Comparison of ENCODE assay signal across 8 cellular contexts in the genomic region with DNA sequence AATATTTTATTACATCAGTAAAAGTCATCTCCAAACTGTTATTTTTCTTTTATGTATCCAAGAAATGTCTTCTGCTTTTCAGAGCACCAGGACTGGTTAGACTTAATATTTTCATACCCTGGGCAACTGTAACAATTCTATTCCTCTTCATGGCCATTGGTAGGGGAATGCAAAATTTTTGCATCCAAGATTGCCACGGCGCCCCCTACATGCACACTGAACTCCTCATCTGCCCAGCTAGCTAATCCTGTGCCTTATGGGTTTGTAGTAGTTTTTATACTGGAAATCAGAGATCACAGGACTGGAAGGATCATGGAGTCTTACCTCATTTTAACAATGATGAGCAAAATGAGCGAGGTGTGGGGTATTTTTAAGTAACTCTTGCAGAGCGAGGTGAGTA.
DNase-seq lines count a peak whose midpoint lies in the region; ATAC-seq and TF ChIP-seq lines count a peak whose summit lies in the region.

No MANE protein-coding gene starts in this region.

- H3K27ac Mint-ChIP-seq in nephron progenitor cell: no peak overlapping the region

- no peak for TF ChIP-seq POLR2A in erythroblast (IDR thresholded peaks at IDR 0.05; ENCODE audit: low read length)

- peaks cover 28% of the 10 kb centered on the region for H3K36me3 Mint-ChIP-seq in nephron progenitor cell (ENCODE audit: low read depth)

- ATAC-seq in GM21528 (IDR thresholded peaks at IDR 0.05; ENCODE audit: low FRiP score, unreplicated experiment): no peak

- H3K4me1 Mint-ChIP-seq in nephron progenitor cell: peaks cover 36% of the 10 kb centered on the region

- DNase-seq in activated gamma-delta T cell treated with Interleukin-2 at 50 U/mL for 16 hours: peak; percentile 39
- DNase-seq in activated gamma-delta T cell (lab: John Stamatoyannopoulos, UW): no peak
- peak; percentile 51 to 61 for DNase-seq in activated CD4-positive, alpha-beta T cell treated with anti-CD3 and anti-CD28 coated beads for 4 hours
- peak; percentile 32 to 47 for DNase-seq in erythroblast (lab: John Stamatoyannopoulos, UW)
- DNase-seq in stimulated activated CD4-positive, alpha-beta T cell treated with anti-CD3 and anti-CD28 coated beads, Interleukin-4, amount 100 ng/mL, for 24 hours: peak; percentile 44
- DNase-seq in nephron progenitor cell: no peak
- no peak for DNase-seq in ecto neural progenitor cell (ENCODE audit: low spot score)

- no peak for TF ChIP-seq CTCF in nephron progenitor cell (IDR thresholded peaks at IDR 0.05)

- H3K9me3 Mint-ChIP-seq in nephron progenitor cell: no peaks in the 10 kb centered on the region

- H3K27me3 Mint-ChIP-seq in nephron progenitor cell (ENCODE audit: low read depth, poor library complexity): peaks cover 3% of the 10 kb centered on the region

- H3K4me3 Mint-ChIP-seq in nephron progenitor cell: no peak overlapping the region

Comparison
In these comparisons a context has a peak if more than half of its experiments do, and no peak if none do; other contexts are left out.
1. DNase-seq: peak in activated gamma-delta T cell treated with Interleukin-2 at 50 U/mL for 16 hours (single experiment), activated CD4-positive, alpha-beta T cell treated with anti-CD3 and anti-CD28 coated beads for 4 hours (2 of 2), erythroblast (2 of 2) and stimulated activated CD4-positive, alpha-beta T cell treated with anti-CD3 and anti-CD28 coated beads, Interleukin-4, amount 100 ng/mL, for 24 hours (single experiment); none in activated gamma-delta T cell (single experiment), nephron progenitor cell (single experiment) and ecto neural progenitor cell (single experiment).